Comparison of ENCODE assay signal across 22 cellular contexts in genomic region chr2:29459445-29460179, GRCh38.
A peak's percentile ranks its signal among the peaks of the same experiment; 100 is the strongest.
DNase-seq lines count a peak whose midpoint lies in the region; ATAC-seq and TF ChIP-seq lines count a peak whose summit lies in the region.
"Had no signal": no experiment of that assay in that cellular context is flagged by ENCODE, and none has a peak within 500 bp of the region (broad histone marks: within the 10 kb centered on the region; RNA-seq: fewer than 3 reads in every experiment).

No MANE protein-coding gene starts in this region.

- TF ChIP-seq CTCF in choroid plexus epithelial cell (conservative IDR thresholded peaks at IDR 0.05; ENCODE audit: low read depth, low read length): no peak
- no peak for TF ChIP-seq CTCF in mucosa of descending colon (IDR thresholded peaks at IDR 0.05)
- TF ChIP-seq CTCF in WTC11 (IDR thresholded peaks at IDR 0.05): no peak

- CTCF ChIA-PET in WTC11 (lab: Charles Lee): no interaction called here

- H3K36me3 Mint-ChIP-seq in WTC11: no peaks in the 10 kb centered on the region
- H3K36me3 Mint-ChIP-seq: activated CD8-positive, alpha-beta memory T cell treated with anti-CD3 and anti-CD28 coated beads, Interleukin-2, amount 10 ng/mL, durations not matched to agents 7 days and 5 days; activated naive CD4-positive, alpha-beta T cell treated with anti-CD3 and anti-CD28 coated beads, Interleukin-2, amount 10 ng/mL, durations not matched to agents 7 days and 5 days; stimulated activated memory B cell treated with anti-CD40 and anti-IgM and Interleukin-4, amounts not matched to agents 10 μg/mL and 1 μg/mL and 100 μg/mL, for 72 hours had no signal

- H3K4me3 ChIP-seq in choroid plexus epithelial cell (ENCODE audit: low read depth, low read length) (no peak overlapping the region), mucosa of descending colon (no peak overlapping the region)
- H3K4me3 ChIP-seq: right lobe of liver, uterus had no signal

- H3K4me1 Mint-ChIP-seq in WTC11: peaks cover 10% of the 10 kb centered on the region
- H3K4me1 Mint-ChIP-seq: activated B cell treated with CpG ODN at 0.5 μM for 24 hours; activated CD8-positive, alpha-beta memory T cell treated with anti-CD3 and anti-CD28 coated beads, Interleukin-2, amount 10 ng/mL, durations not matched to agents 7 days and 5 days; activated naive CD4-positive, alpha-beta T cell treated with anti-CD3 and anti-CD28 coated beads, Interleukin-2, amount 10 ng/mL, durations not matched to agents 7 days and 5 days; stimulated activated memory B cell treated with anti-CD40 and anti-IgM and Interleukin-4, amounts not matched to agents 10 μg/mL and 1 μg/mL and 100 μg/mL, for 72 hours had no signal

- H3K27me3 Mint-ChIP-seq in WTC11 (ENCODE audit: low read depth): no peaks in the 10 kb centered on the region

- no peak overlapping the region for H3K4me3 Mint-ChIP-seq in WTC11
- H3K4me3 Mint-ChIP-seq: activated B cell treated with CpG ODN at 0.5 μM for 24 hours; activated CD8-positive, alpha-beta memory T cell treated with anti-CD3 and anti-CD28 coated beads, Interleukin-2, amount 10 ng/mL, durations not matched to agents 7 days and 5 days; activated naive CD4-positive, alpha-beta T cell treated with anti-CD3 and anti-CD28 coated beads, Interleukin-2, amount 10 ng/mL, durations not matched to agents 7 days and 5 days; neural crest cell; stimulated activated memory B cell treated with anti-CD40 and anti-IgM and Interleukin-4, amounts not matched to agents 10 μg/mL and 1 μg/mL and 100 μg/mL, for 72 hours had no signal

- POLR2A ChIA-PET in WTC11 (lab: Charles Lee): no interaction called here

- intact Hi-C loops in mucosa of descending colon (cut with DNase I, micrococcal nuclease): no loop called here

- no peak overlapping the region for H3K27ac Mint-ChIP-seq in WTC11
- H3K27ac Mint-ChIP-seq: activated B cell treated with CpG ODN at 0.5 μM for 24 hours; activated CD8-positive, alpha-beta memory T cell treated with anti-CD3 and anti-CD28 coated beads, Interleukin-2, amount 10 ng/mL, durations not matched to agents 7 days and 5 days; activated naive CD4-positive, alpha-beta T cell treated with anti-CD3 and anti-CD28 coated beads, Interleukin-2, amount 10 ng/mL, durations not matched to agents 7 days and 5 days; stimulated activated memory B cell treated with anti-CD40 and anti-IgM and Interleukin-4, amounts not matched to agents 10 μg/mL and 1 μg/mL and 100 μg/mL, for 72 hours had no signal

- no peaks in the 10 kb centered on the region for H3K9me3 ChIP-seq in mucosa of descending colon
- H3K9me3 ChIP-seq: right lobe of liver, uterus had no signal

- H3K4me1 ChIP-seq in mucosa of descending colon (ENCODE audit: low read depth): no peaks in the 10 kb centered on the region
- H3K4me1 ChIP-seq: right lobe of liver, uterus had no signal

- peak; percentile 51 for ATAC-seq in mucosa of descending colon
- ATAC-seq in WTC11: no peak
- no peak for ATAC-seq in HG03135 (IDR thresholded peaks at IDR 0.05; ENCODE audit: unreplicated experiment)
- ATAC-seq: activated CD8-positive, alpha-beta memory T cell treated with anti-CD3 and anti-CD28 coated beads, Interleukin-2, amount 10 ng/mL, durations not matched to agents 7 days and 5 days; right lobe of liver; stimulated activated memory B cell treated with anti-CD40 and anti-IgM and Interleukin-4, amounts not matched to agents 10 μg/mL and 1 μg/mL and 100 μg/mL, for 72 hours had no signal

- H3K9me3 Mint-ChIP-seq in WTC11: no peaks in the 10 kb centered on the region
- H3K9me3 Mint-ChIP-seq: activated B cell treated with CpG ODN at 0.5 μM for 24 hours; activated naive CD4-positive, alpha-beta T cell treated with anti-CD3 and anti-CD28 coated beads, Interleukin-2, amount 10 ng/mL, durations not matched to agents 7 days and 5 days; stimulated activated memory B cell treated with anti-CD40 and anti-IgM and Interleukin-4, amounts not matched to agents 10 μg/mL and 1 μg/mL and 100 μg/mL, for 72 hours had no signal

- H3K36me3 ChIP-seq in mucosa of descending colon (ENCODE audit: low read depth): no peaks in the 10 kb centered on the region
- H3K36me3 ChIP-seq: right lobe of liver, uterus had no signal

- DNase-seq in AG20443 (ENCODE audit: low spot score) (peak; percentile 77), NCI-H226 (peak; percentile 82), choroid plexus epithelial cell (ENCODE audit: low read depth) (peak; percentile 94), mucosa of descending colon (no peak), COLO668 (lab: John Stamatoyannopoulos, UW; ENCODE audit: unreplicated experiment) (no peak), WTC11 (ENCODE audit: low spot score) (no peak), NCI-H128 (lab: John Stamatoyannopoulos, UW; ENCODE audit: unreplicated experiment) (no peak)
- DNase-seq: activated B cell treated with CpG ODN at 0.5 μM for 24 hours; activated CD8-positive, alpha-beta memory T cell treated with anti-CD3 and anti-CD28 coated beads, Interleukin-2, amount 10 ng/mL, durations not matched to agents 7 days and 5 days; activated naive CD4-positive, alpha-beta T cell treated with anti-CD3 and anti-CD28 coated beads, Interleukin-2, amount 10 ng/mL, durations not matched to agents 7 days and 5 days; AML-193; erythroblast; GOT3; NCI-H187; NCI-H526; right lobe of liver; stimulated activated CD4-positive, alpha-beta T cell treated with anti-CD3 and anti-CD28 coated beads, Interleukin-4, amount 100 ng/mL, for 24 hours; SW 1271; uterus had no signal

TF ChIP-seq in WTC11, 78 proteins besides CTCF, POLR2A, EP300 and RAD21:
- TF ChIP-seq, protein P1, sequence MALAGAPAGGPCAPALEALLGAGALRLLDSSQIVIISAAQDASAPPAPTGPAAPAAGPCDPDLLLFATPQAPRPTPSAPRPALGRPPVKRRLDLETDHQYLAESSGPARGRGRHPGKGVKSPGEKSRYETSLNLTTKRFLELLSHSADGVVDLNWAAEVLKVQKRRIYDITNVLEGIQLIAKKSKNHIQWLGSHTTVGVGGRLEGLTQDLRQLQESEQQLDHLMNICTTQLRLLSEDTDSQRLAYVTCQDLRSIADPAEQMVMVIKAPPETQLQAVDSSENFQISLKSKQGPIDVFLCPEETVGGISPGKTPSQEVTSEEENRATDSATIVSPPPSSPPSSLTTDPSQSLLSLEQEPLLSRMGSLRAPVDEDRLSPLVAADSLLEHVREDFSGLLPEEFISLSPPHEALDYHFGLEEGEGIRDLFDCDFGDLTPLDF (CRISPR knock-in tag; IDR thresholded peaks at IDR 0.05): no peak
- no peak for TF ChIP-seq ATF2 (CRISPR knock-in tag; IDR thresholded peaks at IDR 0.05; ENCODE audit: borderline replicate concordance, low read depth)
- TF ChIP-seq, protein P2, sequence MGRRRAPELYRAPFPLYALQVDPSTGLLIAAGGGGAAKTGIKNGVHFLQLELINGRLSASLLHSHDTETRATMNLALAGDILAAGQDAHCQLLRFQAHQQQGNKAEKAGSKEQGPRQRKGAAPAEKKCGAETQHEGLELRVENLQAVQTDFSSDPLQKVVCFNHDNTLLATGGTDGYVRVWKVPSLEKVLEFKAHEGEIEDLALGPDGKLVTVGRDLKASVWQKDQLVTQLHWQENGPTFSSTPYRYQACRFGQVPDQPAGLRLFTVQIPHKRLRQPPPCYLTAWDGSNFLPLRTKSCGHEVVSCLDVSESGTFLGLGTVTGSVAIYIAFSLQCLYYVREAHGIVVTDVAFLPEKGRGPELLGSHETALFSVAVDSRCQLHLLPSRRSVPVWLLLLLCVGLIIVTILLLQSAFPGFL (CRISPR knock-in tag; IDR thresholded peaks at IDR 0.05; ENCODE audit: borderline replicate concordance): no peak
- no peak for TF ChIP-seq NR3C1 (CRISPR knock-in tag; conservative IDR thresholded peaks at IDR 0.05; ENCODE audit: low read depth)
- no peak for TF ChIP-seq SMAD4 (CRISPR knock-in tag; IDR thresholded peaks at IDR 0.05)
- TF ChIP-seq NR1H2 (CRISPR knock-in tag; IDR thresholded peaks at IDR 0.05): no peak
- no peak for TF ChIP-seq TCF7 (CRISPR knock-in tag; IDR thresholded peaks at IDR 0.05; ENCODE audit: low read depth)

Comparison
In these comparisons a context has a peak if more than half of its experiments do, and no peak if none do; other contexts are left out.
1. DNase-seq: peak in AG20443 (single experiment), NCI-H226 (single experiment) and choroid plexus epithelial cell (single experiment); none in mucosa of descending colon (0 of 3), COLO668 (single experiment), WTC11 (single experiment) and NCI-H128 (single experiment).